In genomic region chr19:5152767-5153532, GRCh38 we compare ENCODE assay signal across 1 cellular context.
TF ChIP-seq lines count a peak whose summit lies in the region.

No MANE protein-coding gene starts in this region.

TF ChIP-seq in WTC11, 78 proteins besides CTCF, POLR2A, EP300 and RAD21 (continued from another document):
- TF ChIP-seq, protein P1, sequence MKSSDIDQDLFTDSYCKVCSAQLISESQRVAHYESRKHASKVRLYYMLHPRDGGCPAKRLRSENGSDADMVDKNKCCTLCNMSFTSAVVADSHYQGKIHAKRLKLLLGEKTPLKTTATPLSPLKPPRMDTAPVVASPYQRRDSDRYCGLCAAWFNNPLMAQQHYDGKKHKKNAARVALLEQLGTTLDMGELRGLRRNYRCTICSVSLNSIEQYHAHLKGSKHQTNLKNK (CRISPR knock-in tag; IDR thresholded peaks at IDR 0.05), result no peak
- TF ChIP-seq ZNF138 (CRISPR knock-in tag; conservative IDR thresholded peaks at IDR 0.05) (no peak), STAT6 (CRISPR knock-in tag; conservative IDR thresholded peaks at IDR 0.05; ENCODE audit: low read depth) (no peak), CREB1 (CRISPR knock-in tag; IDR thresholded peaks at IDR 0.05) (no peak), ZNF425 (CRISPR knock-in tag; conservative IDR thresholded peaks at IDR 0.05) (no peak), CREM (CRISPR knock-in tag; IDR thresholded peaks at IDR 0.05) (no peak), ZNF219 (CRISPR knock-in tag; IDR thresholded peaks at IDR 0.05; ENCODE audit: borderline replicate concordance) (no peak)
- TF ChIP-seq, protein P2, sequence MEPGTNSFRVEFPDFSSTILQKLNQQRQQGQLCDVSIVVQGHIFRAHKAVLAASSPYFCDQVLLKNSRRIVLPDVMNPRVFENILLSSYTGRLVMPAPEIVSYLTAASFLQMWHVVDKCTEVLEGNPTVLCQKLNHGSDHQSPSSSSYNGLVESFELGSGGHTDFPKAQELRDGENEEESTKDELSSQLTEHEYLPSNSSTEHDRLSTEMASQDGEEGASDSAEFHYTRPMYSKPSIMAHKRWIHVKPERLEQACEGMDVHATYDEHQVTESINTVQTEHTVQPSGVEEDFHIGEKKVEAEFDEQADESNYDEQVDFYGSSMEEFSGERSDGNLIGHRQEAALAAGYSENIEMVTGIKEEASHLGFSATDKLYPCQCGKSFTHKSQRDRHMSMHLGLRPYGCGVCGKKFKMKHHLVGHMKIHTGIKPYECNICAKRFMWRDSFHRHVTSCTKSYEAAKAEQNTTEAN (CRISPR knock-in tag; IDR thresholded peaks at IDR 0.05), result no peak
- TF ChIP-seq, protein P3, sequence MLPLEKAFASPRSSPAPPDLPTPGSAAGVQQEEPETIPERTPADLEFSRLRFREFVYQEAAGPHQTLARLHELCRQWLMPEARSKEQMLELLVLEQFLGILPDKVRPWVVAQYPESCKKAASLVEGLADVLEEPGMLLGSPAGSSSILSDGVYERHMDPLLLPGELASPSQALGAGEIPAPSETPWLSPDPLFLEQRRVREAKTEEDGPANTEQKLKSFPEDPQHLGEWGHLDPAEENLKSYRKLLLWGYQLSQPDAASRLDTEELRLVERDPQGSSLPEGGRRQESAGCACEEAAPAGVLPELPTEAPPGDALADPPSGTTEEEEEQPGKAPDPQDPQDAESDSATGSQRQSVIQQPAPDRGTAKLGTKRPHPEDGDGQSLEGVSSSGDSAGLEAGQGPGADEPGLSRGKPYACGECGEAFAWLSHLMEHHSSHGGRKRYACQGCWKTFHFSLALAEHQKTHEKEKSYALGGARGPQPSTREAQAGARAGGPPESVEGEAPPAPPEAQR (CRISPR knock-in tag; IDR thresholded peaks at IDR 0.05), result no peak
TF ChIP-seq in WTC11: peak in this region for 2.
